In the genomic region with DNA sequence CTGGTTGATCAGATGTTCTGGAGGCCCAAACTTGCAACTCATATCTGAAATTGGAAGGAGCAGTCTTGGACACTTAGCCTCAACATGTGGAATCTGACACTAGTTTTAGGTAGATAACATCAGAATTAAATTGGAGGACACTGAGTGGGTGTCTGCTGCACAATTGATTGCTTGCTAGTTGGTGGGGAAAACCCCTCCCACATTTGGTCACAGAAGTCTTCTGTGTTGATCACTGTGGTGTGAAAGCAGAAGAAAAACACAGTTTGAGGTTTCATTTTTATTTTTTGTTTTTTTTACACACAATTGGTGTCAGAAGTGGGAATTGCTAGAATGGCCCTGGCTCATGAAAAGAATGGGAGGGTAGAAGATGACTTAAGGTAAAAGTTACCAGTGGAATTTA, we compare ENCODE assay signal across 16 cellular contexts.
"Had no signal": no experiment of that assay in that cellular context is flagged by ENCODE, and none has a peak within 500 bp of the region (broad histone marks: within the 10 kb centered on the region; RNA-seq: fewer than 3 reads in every experiment).

No MANE protein-coding gene starts in this region.

- DNase-seq: KBM-7, MG63, NCI-H1105, NCI-H1417, NCI-H1436 treated with DMSO at 0.1 percent for 48 hours, NCI-H1694, NCI-H187 treated with DMSO at 0.1 percent for 48 hours, NCI-H2029 treated with DMSO at 0.1 percent for 48 hours, NCI-H2171 treated with DMSO at 0.1 percent for 48 hours, NCI-H2227 treated with DMSO at 0.1 percent for 48 hours, NCI-H524 treated with DMSO at 0.1 percent for 48 hours, NCI-H69, NCI-H774, Right ventricle myocardium superior, RPMI8226, SIG-M5 had no signal
